In the genomic region with DNA sequence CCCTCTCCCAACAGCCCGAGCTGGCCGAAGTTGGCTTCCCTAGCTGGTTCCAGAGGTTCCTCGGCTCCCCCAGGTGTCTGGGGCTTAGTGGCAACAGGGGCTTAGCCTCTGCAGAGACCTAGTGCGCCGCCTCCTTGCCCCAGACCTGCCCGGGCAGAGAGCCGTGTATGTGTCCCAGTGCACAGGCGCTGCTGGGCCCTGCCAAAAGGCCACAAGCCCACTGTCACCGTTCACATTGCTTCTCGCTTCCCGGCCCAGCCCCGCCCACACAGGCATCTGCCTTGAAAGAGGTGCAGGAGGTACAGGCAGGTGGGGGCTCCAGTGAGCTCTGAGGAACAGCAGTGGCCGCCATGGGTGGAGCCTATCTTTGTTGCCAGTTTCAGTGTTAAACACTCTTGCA, we compare ENCODE assay signal across 28 cellular contexts.
"Had no signal": no experiment of that assay in that cellular context is flagged by ENCODE, and none has a peak within 500 bp of the region (broad histone marks: within the 10 kb centered on the region; RNA-seq: fewer than 3 reads in every experiment).

No MANE protein-coding gene starts in this region.

- H3K9me3 Mint-ChIP-seq: activated CD4-positive, alpha-beta memory T cell treated with anti-CD3 and anti-CD28 coated beads, Interleukin-2, amount 10 ng/mL, durations not matched to agents 7 days and 5 days; activated CD4-positive, alpha-beta T cell treated with anti-CD3 and anti-CD28 coated beads, Interleukin-2, amount 10 ng/mL, durations not matched to agents 7 days and 5 days; activated naive CD4-positive, alpha-beta T cell treated with anti-CD3 and anti-CD28 coated beads, Interleukin-2, amount 10 ng/mL, durations not matched to agents 7 days and 5 days; activated naive CD8-positive, alpha-beta T cell treated with anti-CD3 and anti-CD28 coated beads, Interleukin-2, amount 10 ng/mL, durations not matched to agents 7 days and 5 days; activated T-cell treated with anti-CD3 and anti-CD28 coated beads, Interleukin-2, amount 50 U/mL, for 24 hours; brain; natural killer cell; T-helper 2 cell treated with Interferon-gamma antibody and Interleukin-4, amounts not matched to agents 5 μg/mL and 100 μg/mL, for 36 hours had no signal

- H3K27ac Mint-ChIP-seq: activated CD4-positive, alpha-beta memory T cell treated with anti-CD3 and anti-CD28 coated beads, Interleukin-2, amount 10 ng/mL, durations not matched to agents 7 days and 5 days; activated CD4-positive, alpha-beta T cell treated with anti-CD3 and anti-CD28 coated beads, Interleukin-2, amount 10 ng/mL, durations not matched to agents 7 days and 5 days; activated naive CD4-positive, alpha-beta T cell treated with anti-CD3 and anti-CD28 coated beads, Interleukin-2, amount 10 ng/mL, durations not matched to agents 7 days and 5 days; activated naive CD8-positive, alpha-beta T cell treated with anti-CD3 and anti-CD28 coated beads, Interleukin-2, amount 10 ng/mL, durations not matched to agents 7 days and 5 days; activated T-cell treated with anti-CD3 and anti-CD28 coated beads, Interleukin-2, amount 50 U/mL, for 24 hours; brain; natural killer cell; T-helper 2 cell treated with Interferon-gamma antibody and Interleukin-4, amounts not matched to agents 5 μg/mL and 100 μg/mL, for 36 hours had no signal

- H3K9me3 ChIP-seq: ascending aorta, colonic mucosa, gastrocnemius medialis, lower lobe of right lung, spleen, suprapubic skin, tibial artery, upper lobe of right lung had no signal

- H3K4me3 ChIP-seq: ascending aorta, cardiac muscle cell, colonic mucosa, gastrocnemius medialis, lower lobe of right lung, spleen, suprapubic skin, tibial artery, upper lobe of right lung had no signal

- H3K27ac ChIP-seq: ascending aorta, cardiac muscle cell, colonic mucosa, gastrocnemius medialis, lower lobe of right lung, spleen, suprapubic skin, tibial artery, upper lobe of right lung had no signal

- DNase-seq: activated CD4-positive, alpha-beta memory T cell treated with anti-CD3 and anti-CD28 coated beads, Interleukin-2, amount 10 ng/mL, durations not matched to agents 7 days and 5 days; activated CD4-positive, alpha-beta T cell treated with anti-CD3 and anti-CD28 coated beads, Interleukin-2, amount 10 ng/mL, durations not matched to agents 7 days and 5 days; activated CD4-positive, CD25-positive, alpha-beta regulatory T cell treated with anti-CD3 and anti-CD28 coated beads, Interleukin-2, amount 50 U/mL, for 72 hours; activated CD8-positive, alpha-beta memory T cell treated with anti-CD3 and anti-CD28 coated beads, Interleukin-2, amount 50 U/mL, for 48 hours; activated gamma-delta T cell; activated naive CD4-positive, alpha-beta T cell treated with anti-CD3 and anti-CD28 coated beads, Interleukin-2, amount 10 ng/mL, durations not matched to agents 7 days and 5 days; activated naive CD8-positive, alpha-beta T cell treated with anti-CD3 and anti-CD28 coated beads, Interleukin-2, amount 10 ng/mL, durations not matched to agents 7 days and 5 days; activated T-cell treated with anti-CD3 and anti-CD28 coated beads, Interleukin-2, amount 50 U/mL, for 24 hours; cerebellar nuclear complex; colonic mucosa; effector CD8-positive, alpha-beta T cell; gastrocnemius medialis; glutamatergic neuron; kidney glomerular epithelial cell; lower lobe of right lung; mesendoderm; natural killer cell; spleen; stimulated activated naive CD4-positive, alpha-beta T cell; tibial artery; upper lobe of right lung had no signal

- H3K36me3 ChIP-seq: ascending aorta, cardiac muscle cell, colonic mucosa, gastrocnemius medialis, lower lobe of right lung, spleen, suprapubic skin, tibial artery, upper lobe of right lung had no signal

- H3K27me3 ChIP-seq: ascending aorta, cardiac muscle cell, colonic mucosa, gastrocnemius medialis, spleen, suprapubic skin, tibial artery, upper lobe of right lung had no signal

- H3K27me3 Mint-ChIP-seq: activated T-cell treated with anti-CD3 and anti-CD28 coated beads, Interleukin-2, amount 50 U/mL, for 24 hours had no signal

- H3K4me3 Mint-ChIP-seq: activated CD4-positive, alpha-beta memory T cell treated with anti-CD3 and anti-CD28 coated beads, Interleukin-2, amount 10 ng/mL, durations not matched to agents 7 days and 5 days; activated CD4-positive, alpha-beta T cell treated with anti-CD3 and anti-CD28 coated beads, Interleukin-2, amount 10 ng/mL, durations not matched to agents 7 days and 5 days; activated naive CD4-positive, alpha-beta T cell treated with anti-CD3 and anti-CD28 coated beads, Interleukin-2, amount 10 ng/mL, durations not matched to agents 7 days and 5 days; activated naive CD8-positive, alpha-beta T cell treated with anti-CD3 and anti-CD28 coated beads, Interleukin-2, amount 10 ng/mL, durations not matched to agents 7 days and 5 days; activated T-cell treated with anti-CD3 and anti-CD28 coated beads, Interleukin-2, amount 50 U/mL, for 24 hours; natural killer cell; T-helper 2 cell treated with Interferon-gamma antibody and Interleukin-4, amounts not matched to agents 5 μg/mL and 100 μg/mL, for 36 hours had no signal

- ATAC-seq: gastrocnemius medialis, left lobe of liver, lower lobe of right lung, natural killer cell, right cardiac atrium, upper lobe of right lung had no signal

- H3K36me3 Mint-ChIP-seq: activated naive CD4-positive, alpha-beta T cell treated with anti-CD3 and anti-CD28 coated beads, Interleukin-2, amount 10 ng/mL, durations not matched to agents 7 days and 5 days; activated naive CD8-positive, alpha-beta T cell treated with anti-CD3 and anti-CD28 coated beads, Interleukin-2, amount 10 ng/mL, durations not matched to agents 7 days and 5 days; brain; natural killer cell had no signal
